3 cellular contexts compared by ENCODE assay signal in the genomic region with DNA sequence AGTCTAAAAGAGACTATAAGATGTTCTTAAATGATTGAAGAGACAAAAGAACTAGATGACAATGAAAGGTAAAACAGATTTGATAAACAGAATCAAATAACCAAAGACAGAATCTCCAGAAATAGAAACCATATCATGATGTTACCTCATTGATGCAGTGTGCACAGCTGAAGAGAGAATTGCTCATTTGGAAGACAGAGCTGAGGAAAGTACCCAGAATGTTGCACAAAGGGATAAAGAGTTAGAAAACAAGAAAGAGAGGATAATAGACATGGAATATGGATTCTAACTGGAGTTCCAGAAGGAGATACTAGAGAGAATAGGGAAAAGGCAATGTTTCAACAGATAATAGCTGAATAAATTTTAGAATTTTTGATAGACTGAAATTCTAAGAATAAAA.
TF ChIP-seq lines count a peak whose summit lies in the region.

No MANE protein-coding gene starts in this region.

TF ChIP-seq in SK-N-SH treated with all-trans-retinoic acid at 6 μM for 48 hours, 23 proteins besides CTCF, POLR2A, EP300 and RAD21:
- TF ChIP-seq, protein P1, sequence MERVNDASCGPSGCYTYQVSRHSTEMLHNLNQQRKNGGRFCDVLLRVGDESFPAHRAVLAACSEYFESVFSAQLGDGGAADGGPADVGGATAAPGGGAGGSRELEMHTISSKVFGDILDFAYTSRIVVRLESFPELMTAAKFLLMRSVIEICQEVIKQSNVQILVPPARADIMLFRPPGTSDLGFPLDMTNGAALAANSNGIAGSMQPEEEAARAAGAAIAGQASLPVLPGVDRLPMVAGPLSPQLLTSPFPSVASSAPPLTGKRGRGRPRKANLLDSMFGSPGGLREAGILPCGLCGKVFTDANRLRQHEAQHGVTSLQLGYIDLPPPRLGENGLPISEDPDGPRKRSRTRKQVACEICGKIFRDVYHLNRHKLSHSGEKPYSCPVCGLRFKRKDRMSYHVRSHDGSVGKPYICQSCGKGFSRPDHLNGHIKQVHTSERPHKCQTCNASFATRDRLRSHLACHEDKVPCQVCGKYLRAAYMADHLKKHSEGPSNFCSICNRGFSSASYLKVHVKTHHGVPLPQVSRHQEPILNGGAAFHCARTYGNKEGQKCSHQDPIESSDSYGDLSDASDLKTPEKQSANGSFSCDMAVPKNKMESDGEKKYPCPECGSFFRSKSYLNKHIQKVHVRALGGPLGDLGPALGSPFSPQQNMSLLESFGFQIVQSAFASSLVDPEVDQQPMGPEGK (CRISPR knock-in tag; IDR thresholded peaks at IDR 0.05; ENCODE audit: borderline replicate concordance): no peak
- peak; percentile 98 for TF ChIP-seq ZFP30 (CRISPR knock-in tag; IDR thresholded peaks at IDR 0.05)
TF ChIP-seq in SK-N-SH treated with all-trans-retinoic acid at 6 μM for 48 hours: peak in this region for 1.

TF ChIP-seq in SK-N-SH, 30 proteins besides CTCF, POLR2A, EP300 and RAD21:
- TF ChIP-seq JUND (IDR thresholded peaks at IDR 0.05): no peak
- TF ChIP-seq, protein P2, sequence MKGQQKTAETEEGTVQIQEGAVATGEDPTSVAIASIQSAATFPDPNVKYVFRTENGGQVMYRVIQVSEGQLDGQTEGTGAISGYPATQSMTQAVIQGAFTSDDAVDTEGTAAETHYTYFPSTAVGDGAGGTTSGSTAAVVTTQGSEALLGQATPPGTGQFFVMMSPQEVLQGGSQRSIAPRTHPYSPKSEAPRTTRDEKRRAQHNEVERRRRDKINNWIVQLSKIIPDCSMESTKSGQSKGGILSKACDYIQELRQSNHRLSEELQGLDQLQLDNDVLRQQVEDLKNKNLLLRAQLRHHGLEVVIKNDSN (IDR thresholded peaks at IDR 0.05; ENCODE audit: borderline replicate concordance, low read depth): no peak
- no peak for TF ChIP-seq CHD2 (IDR thresholded peaks at IDR 0.05; ENCODE audit: low read length, partially characterized antibody)
- TF ChIP-seq MXI1 (IDR thresholded peaks at IDR 0.05; ENCODE audit: low read depth, low read length): no peak
- no peak for TF ChIP-seq FOXM1 (IDR thresholded peaks at IDR 0.05; ENCODE audit: low read depth)
- TF ChIP-seq NFIC (IDR thresholded peaks at IDR 0.05; ENCODE audit: borderline replicate concordance): no peak
- TF ChIP-seq SMC3 (IDR thresholded peaks at IDR 0.05; ENCODE audit: low read depth, low read length): no peak
- no peak for TF ChIP-seq RFX5 (IDR thresholded peaks at IDR 0.05; ENCODE audit: low read length)
- no peak for TF ChIP-seq TCF12 (IDR thresholded peaks at IDR 0.05)
- no peak for TF ChIP-seq RCOR1 (IDR thresholded peaks at IDR 0.05; ENCODE audit: low read length)
- TF ChIP-seq MEF2A (IDR thresholded peaks at IDR 0.05; ENCODE audit: borderline replicate concordance, low read depth): no peak
- TF ChIP-seq NRF1 (IDR thresholded peaks at IDR 0.05; ENCODE audit: low read depth, low read length): no peak
- TF ChIP-seq TAF1 (IDR thresholded peaks at IDR 0.05; ENCODE audit: borderline replicate concordance, low read depth, low read length): no peak
- TF ChIP-seq ELF1 (IDR thresholded peaks at IDR 0.05): no peak
- no peak for TF ChIP-seq TEAD4 (IDR thresholded peaks at IDR 0.05; ENCODE audit: borderline replicate concordance, insufficient read depth)
- TF ChIP-seq YY1 (IDR thresholded peaks at IDR 0.05; ENCODE audit: low read depth): no peak
- TF ChIP-seq, protein P3, sequence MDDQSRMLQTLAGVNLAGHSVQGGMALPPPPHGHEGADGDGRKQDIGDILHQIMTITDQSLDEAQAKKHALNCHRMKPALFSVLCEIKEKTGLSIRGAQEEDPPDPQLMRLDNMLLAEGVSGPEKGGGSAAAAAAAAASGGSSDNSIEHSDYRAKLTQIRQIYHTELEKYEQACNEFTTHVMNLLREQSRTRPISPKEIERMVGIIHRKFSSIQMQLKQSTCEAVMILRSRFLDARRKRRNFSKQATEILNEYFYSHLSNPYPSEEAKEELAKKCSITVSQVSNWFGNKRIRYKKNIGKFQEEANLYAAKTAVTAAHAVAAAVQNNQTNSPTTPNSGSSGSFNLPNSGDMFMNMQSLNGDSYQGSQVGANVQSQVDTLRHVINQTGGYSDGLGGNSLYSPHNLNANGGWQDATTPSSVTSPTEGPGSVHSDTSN (IDR thresholded peaks at IDR 0.05): no peak

TF ChIP-seq in GM12878, 131 proteins besides CTCF, POLR2A, EP300 and RAD21:
- TF ChIP-seq CBX5 (IDR thresholded peaks at IDR 0.05; ENCODE audit: low read depth) (peak; percentile 69; the same call in 1 of the 2 replicates), KLF5 (IDR thresholded peaks at IDR 0.05; ENCODE audit: partially characterized antibody) (no peak)
